ENCODE assay signal across 21 cellular contexts in the genomic region with DNA sequence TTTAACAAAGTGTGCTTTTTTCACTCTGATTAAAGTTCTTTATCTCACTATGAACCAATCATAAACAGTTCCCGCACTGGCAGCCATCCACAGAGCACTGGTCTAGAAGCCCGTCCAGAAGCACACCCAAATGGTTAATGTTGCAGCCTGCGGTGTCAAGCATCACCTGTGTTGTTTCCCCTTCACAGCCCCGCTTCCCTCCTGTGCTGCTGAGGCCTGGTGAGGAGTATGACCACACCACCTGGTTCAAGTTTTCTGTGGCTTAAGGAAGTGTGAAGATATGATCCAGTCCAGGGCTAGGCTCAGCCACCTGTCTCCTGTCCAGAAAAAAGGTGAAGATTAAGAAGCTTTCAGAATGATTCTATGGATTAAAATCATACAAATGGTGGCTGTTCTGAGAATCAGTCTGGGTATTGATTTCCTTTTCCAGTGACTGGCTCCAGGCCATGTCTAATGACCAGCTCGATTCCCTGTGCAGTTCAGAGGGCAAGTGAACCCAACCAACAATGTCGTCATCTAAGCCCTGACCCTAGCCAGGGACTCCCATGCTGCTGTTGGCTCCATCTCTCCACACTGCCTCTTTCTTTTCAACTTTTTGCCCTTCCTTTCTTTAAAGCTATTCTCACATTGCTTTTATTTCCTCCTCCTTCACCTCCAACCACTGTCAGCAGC. TPM values are rescaled to one million over a fixed set of nuclear protein-coding genes. Genes with fewer than 3 reads are reported as not detected.
DNase-seq lines count a peak whose midpoint lies in the region; ATAC-seq and TF ChIP-seq lines count a peak whose summit lies in the region.
"Had no signal": no experiment of that assay in that cellular context is flagged by ENCODE, and none has a peak within 500 bp of the region (broad histone marks: within the 10 kb centered on the region; RNA-seq: fewer than 3 reads in every experiment).

No MANE protein-coding gene starts in this region.

- H3K4me3 ChIP-seq in WERI-Rb-1 (ENCODE audit: low read depth, low read length) (no peak overlapping the region), liver (ENCODE audit: low read depth in 1 of 3, low read length in 3 of 3) (no peak overlapping the region)
- H3K4me3 ChIP-seq: coronary artery, lower lobe of right lung, thyroid gland had no signal

- DNase-seq in activated naive CD8-positive, alpha-beta T cell treated with anti-CD3 and anti-CD28 coated beads for 36 hours, result no peak
- peak; percentile 58 for DNase-seq in WERI-Rb-1
- no peak for DNase-seq in activated T-helper 2 cell treated with anti-CD3 and anti-CD28 coated beads, Interferon-gamma antibody, Interleukin-2, Interleukin-4, amounts not matched to agents 10 μg/mL and 5 μg/mL and 100 μg/mL, durations not matched to agents 14 hours and 24 hours and 36 hours (ENCODE audit: low spot score)
- DNase-seq: activated B cell treated with CpG ODN at 0.5 μM for 24 hours; kidney; lower lobe of right lung; NCI-H1092 treated with DMSO at 0.1 percent for 48 hours; NCI-H187 treated with DMSO at 0.1 percent for 48 hours; NCI-H748 treated with DMSO at 0.1 percent for 48 hours; Right ventricle myocardium superior; stimulated activated CD4-positive, alpha-beta T cell treated with anti-CD3 and anti-CD28 coated beads, Interleukin-15, amount 100 ng/mL, for 24 hours; stimulated activated naive CD8-positive, alpha-beta T cell treated with anti-CD3 and anti-CD28 coated beads, Interleukin-15, amount 100 ng/mL, for 72 hours had no signal

- H3K36me3 ChIP-seq in WERI-Rb-1, result peaks cover 61% of the 10 kb centered on the region
- peaks cover 2 to 19% (median 12%) of the 10 kb centered on the region in 4 donors for H3K36me3 ChIP-seq in liver (ENCODE audit: control insufficient read depth in 4 of 4, insufficient read depth in 3 of 4, low read depth in 1 of 4, low read length in 3 of 4)

- no peaks in the 10 kb centered on the region for H3K9me3 Mint-ChIP-seq in activated naive CD8-positive, alpha-beta T cell (ENCODE audit: low read depth)
- no peaks in the 10 kb centered on the region for H3K9me3 Mint-ChIP-seq in activated naive CD8-positive, alpha-beta T cell treated with anti-CD3 and anti-CD28 coated beads for 36 hours
- H3K9me3 Mint-ChIP-seq in activated T-helper 2 cell treated with anti-CD3 and anti-CD28 coated beads, Interferon-gamma antibody, Interleukin-2, Interleukin-4, amounts not matched to agents 10 μg/mL and 5 μg/mL and 100 μg/mL, durations not matched to agents 14 hours and 24 hours and 36 hours, result no peaks in the 10 kb centered on the region
- H3K9me3 Mint-ChIP-seq: activated B cell treated with CpG ODN at 0.5 μM for 24 hours; neural crest cell; stimulated activated naive CD8-positive, alpha-beta T cell treated with anti-CD3 and anti-CD28 coated beads, Interleukin-15, amount 100 ng/mL, for 72 hours had no signal

- intact Hi-C loops in activated T-helper 2 cell treated with anti-CD3 and anti-CD28 coated beads, Interferon-gamma antibody, Interleukin-2, Interleukin-4, amounts not matched to agents 10 μg/mL and 5 μg/mL and 100 μg/mL, durations not matched to agents 14 hours and 24 hours and 36 hours (cut with micrococcal nuclease), result no loop called here

- H3K27ac Mint-ChIP-seq in activated naive CD8-positive, alpha-beta T cell, result peak overlapping the region; percentile 10
- H3K27ac Mint-ChIP-seq in activated naive CD8-positive, alpha-beta T cell treated with anti-CD3 and anti-CD28 coated beads for 36 hours, result no peak overlapping the region
- H3K27ac Mint-ChIP-seq in activated T-helper 2 cell treated with anti-CD3 and anti-CD28 coated beads, Interferon-gamma antibody, Interleukin-2, Interleukin-4, amounts not matched to agents 10 μg/mL and 5 μg/mL and 100 μg/mL, durations not matched to agents 14 hours and 24 hours and 36 hours, result no peak overlapping the region
- H3K27ac Mint-ChIP-seq: activated B cell treated with CpG ODN at 0.5 μM for 24 hours had no signal

- 55% methylated on average over 6 of the region's 6 CpGs for WGBS in liver

- no peaks in the 10 kb centered on the region for H3K27me3 ChIP-seq in WERI-Rb-1 (ENCODE audit: insufficient read depth, low read depth, severe bottlenecking)
- no peaks in the 10 kb centered on the region for H3K27me3 ChIP-seq in liver (ENCODE audit: control insufficient read depth in 4 of 4, insufficient read depth in 4 of 4, low read length in 3 of 4)
- H3K27me3 ChIP-seq: thyroid gland had no signal

- no peak overlapping the region for H3K4me3 Mint-ChIP-seq in activated naive CD8-positive, alpha-beta T cell
- H3K4me3 Mint-ChIP-seq in activated naive CD8-positive, alpha-beta T cell treated with anti-CD3 and anti-CD28 coated beads for 36 hours, result no peak overlapping the region
- no peak overlapping the region for H3K4me3 Mint-ChIP-seq in activated T-helper 2 cell treated with anti-CD3 and anti-CD28 coated beads, Interferon-gamma antibody, Interleukin-2, Interleukin-4, amounts not matched to agents 10 μg/mL and 5 μg/mL and 100 μg/mL, durations not matched to agents 14 hours and 24 hours and 36 hours (ENCODE audit: low read depth)
- H3K4me3 Mint-ChIP-seq: activated B cell treated with CpG ODN at 0.5 μM for 24 hours; neural crest cell; stimulated activated naive CD8-positive, alpha-beta T cell treated with anti-CD3 and anti-CD28 coated beads, Interleukin-15, amount 100 ng/mL, for 72 hours had no signal

- TF ChIP-seq CTCF in WERI-Rb-1 (IDR thresholded peaks at IDR 0.05; ENCODE audit: low read depth, low read length), result no peak
- TF ChIP-seq CTCF in liver (IDR thresholded peaks at IDR 0.05; ENCODE audit: low read depth, low read length, missing input control), result no peak

- peaks cover 12% of the 10 kb centered on the region for H3K36me3 Mint-ChIP-seq in activated naive CD8-positive, alpha-beta T cell
- peaks cover 17% of the 10 kb centered on the region for H3K36me3 Mint-ChIP-seq in activated naive CD8-positive, alpha-beta T cell treated with anti-CD3 and anti-CD28 coated beads for 36 hours
- H3K36me3 Mint-ChIP-seq in activated T-helper 2 cell treated with anti-CD3 and anti-CD28 coated beads, Interferon-gamma antibody, Interleukin-2, Interleukin-4, amounts not matched to agents 10 μg/mL and 5 μg/mL and 100 μg/mL, durations not matched to agents 14 hours and 24 hours and 36 hours (ENCODE audit: low read depth), result peaks cover 67% of the 10 kb centered on the region

- no peak for TF ChIP-seq RAD21 in liver (IDR thresholded peaks at IDR 0.05)

- H3K9ac ChIP-seq in liver (ENCODE audit: low read depth in 1 of 2, low read length in 2 of 2), result peak overlapping the region in 1 of 2 donors; percentile 39

- no peaks in the 10 kb centered on the region for H3K27me3 Mint-ChIP-seq in activated naive CD8-positive, alpha-beta T cell
- no peaks in the 10 kb centered on the region for H3K27me3 Mint-ChIP-seq in activated naive CD8-positive, alpha-beta T cell treated with anti-CD3 and anti-CD28 coated beads for 36 hours
- no peaks in the 10 kb centered on the region for H3K27me3 Mint-ChIP-seq in activated T-helper 2 cell treated with anti-CD3 and anti-CD28 coated beads, Interferon-gamma antibody, Interleukin-2, Interleukin-4, amounts not matched to agents 10 μg/mL and 5 μg/mL and 100 μg/mL, durations not matched to agents 14 hours and 24 hours and 36 hours (ENCODE audit: low read depth)
- H3K27me3 Mint-ChIP-seq: activated B cell treated with CpG ODN at 0.5 μM for 24 hours; stimulated activated naive CD8-positive, alpha-beta T cell treated with anti-CD3 and anti-CD28 coated beads, Interleukin-15, amount 100 ng/mL, for 72 hours had no signal

- peaks cover 7% of the 10 kb centered on the region for H3K4me1 Mint-ChIP-seq in activated naive CD8-positive, alpha-beta T cell (ENCODE audit: low read depth)
- peaks cover 7% of the 10 kb centered on the region for H3K4me1 Mint-ChIP-seq in activated naive CD8-positive, alpha-beta T cell treated with anti-CD3 and anti-CD28 coated beads for 36 hours
- no peaks in the 10 kb centered on the region for H3K4me1 Mint-ChIP-seq in activated T-helper 2 cell treated with anti-CD3 and anti-CD28 coated beads, Interferon-gamma antibody, Interleukin-2, Interleukin-4, amounts not matched to agents 10 μg/mL and 5 μg/mL and 100 μg/mL, durations not matched to agents 14 hours and 24 hours and 36 hours (ENCODE audit: low read depth)

- H3K9me3 ChIP-seq in WERI-Rb-1 (ENCODE audit: severe bottlenecking), result no peaks in the 10 kb centered on the region
- H3K9me3 ChIP-seq in liver (ENCODE audit: control insufficient read depth in 4 of 4, low read length in 3 of 4), result no peaks in the 10 kb centered on the region
- H3K9me3 ChIP-seq: lower lobe of right lung, thyroid gland had no signal

- ATAC-seq in HG03378 (IDR thresholded peaks at IDR 0.05; ENCODE audit: unreplicated experiment), result no peak
- ATAC-seq in HG02885 (IDR thresholded peaks at IDR 0.05; ENCODE audit: poor library complexity, unreplicated experiment), result no peak
- ATAC-seq: HCT116; lower lobe of right lung; stimulated activated naive CD8-positive, alpha-beta T cell treated with anti-CD3 and anti-CD28 coated beads, Interleukin-15, amount 100 ng/mL, for 72 hours had no signal

- peak overlapping the region; percentile 69 for H3K27ac ChIP-seq in WERI-Rb-1
- peak overlapping the region; percentile 42 to 94 for H3K27ac ChIP-seq in liver (ENCODE audit: low read depth in 1 of 2, low read length in 2 of 2)
- H3K27ac ChIP-seq: coronary artery, HL-60, lower lobe of right lung had no signal

- peaks cover 19 to 44% (median 30%) of the 10 kb centered on the region in 4 donors for H3K4me1 ChIP-seq in liver (ENCODE audit: control insufficient read depth in 4 of 4, insufficient read depth in 4 of 4, low read length in 3 of 4)

TF ChIP-seq in liver, 16 proteins besides CTCF, POLR2A, EP300 and RAD21 (continues in another document):
- TF ChIP-seq ATF3 (IDR thresholded peaks at IDR 0.05), result peak; percentile 88
- no peak for TF ChIP-seq EGR1 (IDR thresholded peaks at IDR 0.05; ENCODE audit: low read depth in 2 of 2)
- peak; percentile 93 for TF ChIP-seq YY1 (IDR thresholded peaks at IDR 0.05)
- peak; percentile 77 to 92 for TF ChIP-seq HNF4A (conservative IDR thresholded peaks at IDR 0.05)

RNA-seq across cellular contexts. Expression of gene SRSF7, which starts 17.7 kb away (rescaled TPM):
- total RNA-seq in activated naive CD8-positive, alpha-beta T cell treated with anti-CD3 and anti-CD28 coated beads for 36 hours, result 100 to 1,000 TPM; 381 to 392 TPM
- 10 to 100 TPM; 63.4 to 66.9 TPM for total RNA-seq in liver
- 100 to 1,000 TPM in 1 of 2 donors, 10 to 100 TPM in 1; 49.8 to 111 TPM for polyA plus RNA-seq in liver
- 401 and 406 TPM in 2 replicates for total RNA-seq in activated T-helper 2 cell treated with anti-CD3 and anti-CD28 coated beads, Interferon-gamma antibody, Interleukin-2, Interleukin-4, amounts not matched to agents 10 μg/mL and 5 μg/mL and 100 μg/mL, durations not matched to agents 14 hours and 24 hours and 36 hours

RNA-seq across cellular contexts. Expression of gene GEMIN6, which starts 44.6 kb away (rescaled TPM):
- total RNA-seq in activated naive CD8-positive, alpha-beta T cell treated with anti-CD3 and anti-CD28 coated beads for 36 hours, result 10 to 100 TPM; 38.6 to 43.3 TPM
- total RNA-seq in liver, result 1 to 10 TPM; 4.5 to 6.3 TPM
- polyA plus RNA-seq in liver, result 10 to 100 TPM in 1 of 2 donors, 1 to 10 TPM in 1; 5.0 to 13.9 TPM
- 29.9 and 33.6 TPM in 2 replicates for total RNA-seq in activated T-helper 2 cell treated with anti-CD3 and anti-CD28 coated beads, Interferon-gamma antibody, Interleukin-2, Interleukin-4, amounts not matched to agents 10 μg/mL and 5 μg/mL and 100 μg/mL, durations not matched to agents 14 hours and 24 hours and 36 hours
